In the genomic region with DNA sequence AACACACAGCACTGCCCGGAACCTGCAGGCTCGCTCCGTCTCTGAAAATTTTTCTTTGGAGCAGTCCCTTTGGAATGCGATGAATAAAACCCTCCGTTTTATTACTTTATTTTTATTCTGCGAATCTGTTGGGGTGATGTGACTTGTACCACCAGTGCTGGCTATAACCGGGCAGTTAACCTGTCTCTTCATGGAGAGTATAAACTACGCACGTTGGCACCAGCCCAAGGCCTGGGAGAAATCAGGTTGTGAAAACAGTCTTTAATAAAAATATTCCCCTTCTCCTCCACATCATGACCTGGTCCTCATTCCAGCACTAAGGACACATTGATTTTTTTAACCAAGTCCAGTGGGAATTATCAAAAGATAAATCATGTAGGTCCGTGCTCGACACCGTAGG, we compare ENCODE assay signal across 26 cellular contexts.
"Had no signal": no experiment of that assay in that cellular context is flagged by ENCODE, and none has a peak within 500 bp of the region (broad histone marks: within the 10 kb centered on the region; RNA-seq: fewer than 3 reads in every experiment).

No MANE protein-coding gene starts in this region.

- H3K4me3 ChIP-seq: ovary, psoas muscle, right lobe of liver, skin epidermis, smooth muscle cell, spleen, suprapubic skin, testis, tibial artery, transverse colon, upper lobe of right lung, vagina had no signal

- DNase-seq: naive B cell; naive thymus-derived CD8-positive, alpha-beta T cell; nucleus accumbens; ovary; psoas muscle; right cardiac atrium; right lobe of liver; spleen; stimulated activated CD4-positive, alpha-beta T cell treated with anti-CD3 and anti-CD28 coated beads, Interleukin-12 subunit alpha, Interleukin-12 subunit beta, amount 100 ng/mL, for 4 hours; stimulated activated CD4-positive, alpha-beta T cell treated with anti-CD3 and anti-CD28 coated beads, Interleukin-1b, Interleukin-23, amount 100 ng/mL, for 48 hours; stimulated activated CD4-positive, alpha-beta T cell treated with anti-CD3 and anti-CD28 coated beads, Interleukin-4, amount 100 ng/mL, for 1 hour; stimulated activated CD4-positive, alpha-beta T cell treated with anti-CD3 and anti-CD28 coated beads, Interleukin-4, amount 100 ng/mL, for 4 hours; stimulated activated CD8-positive, alpha-beta memory T cell treated with anti-CD3 and anti-CD28 coated beads, Interleukin-4, amount 100 ng/mL, for 48 hours; stimulated activated naive CD4-positive, alpha-beta T cell; stimulated activated naive CD8-positive, alpha-beta T cell treated with anti-CD3 and anti-CD28 coated beads, Interleukin-15, amount 100 ng/mL, for 72 hours; stimulated activated naive CD8-positive, alpha-beta T cell treated with anti-CD3 and anti-CD28 coated beads, Interleukin-15, Interleukin-2, amounts not matched to agents 100 U/mL and 50 U/mL, for 24 hours; substantia nigra; testis; tibial artery; transverse colon; upper lobe of right lung had no signal

- H3K27me3 ChIP-seq: neutrophil, ovary, right lobe of liver, spleen, testis, transverse colon, upper lobe of right lung, vagina had no signal

- H3K4me1 ChIP-seq: psoas muscle, right lobe of liver, spleen, suprapubic skin, testis, tibial artery, upper lobe of right lung, vagina had no signal

- H3K27ac ChIP-seq: neutrophil, ovary, psoas muscle, right lobe of liver, skin epidermis, spleen, suprapubic skin, testis, tibial artery, transverse colon, upper lobe of right lung, vagina had no signal

- H3K9me3 ChIP-seq: neutrophil, ovary, psoas muscle, right lobe of liver, spleen, suprapubic skin, testis, tibial artery, transverse colon, upper lobe of right lung, vagina had no signal

- H3K4me2 ChIP-seq: smooth muscle cell had no signal

- H3K36me3 ChIP-seq: neutrophil, ovary, right lobe of liver, spleen, suprapubic skin, tibial artery, transverse colon, upper lobe of right lung, vagina had no signal
